Comparison of ENCODE assay signal across 3 cellular contexts in genomic region chrY:8897876-8898275, GRCh38.
"Had no signal": no experiment of that assay in that cellular context is flagged by ENCODE, and none has a peak within 500 bp of the region (broad histone marks: within the 10 kb centered on the region; RNA-seq: fewer than 3 reads in every experiment).

No MANE protein-coding gene starts in this region.

- ATAC-seq: GM12878 had no signal

- H3K4me3 ChIP-seq: GM12878 had no signal

- DNase-seq: GDM1, GF-D8 had no signal
